In genomic region chr10:49195864-49196263, GRCh38 we compare ENCODE assay signal across 4 cellular contexts. TPM values are rescaled to one million over a fixed set of nuclear protein-coding genes. Genes with fewer than 3 reads are reported as not detected.
"Had no signal": no experiment of that assay in that cellular context is flagged by ENCODE, and none has a peak within 500 bp of the region (broad histone marks: within the 10 kb centered on the region; RNA-seq: fewer than 3 reads in every experiment).

No MANE protein-coding gene starts in this region.

RNA-seq across cellular contexts. Expression of gene TMEM273, which starts 7.7 kb away (rescaled TPM):
- total RNA-seq: mammary epithelial cell, mesothelial cell of epicardium had no signal
- polyA plus RNA-seq: hepatocyte, keratinocyte, mammary epithelial cell had no signal
